In genomic region chr3:183306798-183307671, GRCh38 we compare ENCODE assay signal across 8 cellular contexts.
DNase-seq lines count a peak whose midpoint lies in the region; ATAC-seq lines count a peak whose summit lies in the region.

No MANE protein-coding gene starts in this region.

- ATAC-seq in GM18907 (IDR thresholded peaks at IDR 0.05; ENCODE audit: unreplicated experiment) (peak; percentile 81), HG03196 (IDR thresholded peaks at IDR 0.05; ENCODE audit: unreplicated experiment) (peak; percentile 69), HG03460 (IDR thresholded peaks at IDR 0.05; ENCODE audit: unreplicated experiment) (no peak)
- ATAC-seq in stimulated activated effector memory CD8-positive, alpha-beta T cell treated with anti-CD3 and anti-CD28 coated beads, Interleukin-12 subunit alpha, Interleukin-12 subunit beta, amount 100 ng/mL, for 72 hours: peak; percentile 98

- H3K27ac Mint-ChIP-seq in stimulated activated effector memory CD8-positive, alpha-beta T cell treated with anti-CD3 and anti-CD28 coated beads, Interleukin-12 subunit alpha, Interleukin-12 subunit beta, amount 100 ng/mL, for 72 hours: peak overlapping the region; percentile 4

- H3K4me3 Mint-ChIP-seq in stimulated activated effector memory CD8-positive, alpha-beta T cell treated with anti-CD3 and anti-CD28 coated beads, Interleukin-12 subunit alpha, Interleukin-12 subunit beta, amount 100 ng/mL, for 72 hours: no peak overlapping the region

- DNase-seq in SKM-1 treated with dmso at 0.1 percent for 144 hours (lab: John Stamatoyannopoulos, UW; ENCODE audit: unreplicated experiment) (peak; percentile 99), cerebellar cortex (ENCODE audit: low spot score) (peak; percentile 28), medulla oblongata (ENCODE audit: extremely low spot score) (peak; percentile 91), hepatic stellate cell (ENCODE audit: low spot score) (no peak)
- peak in 1 of 2 donors; percentile 6 for DNase-seq in stimulated activated effector memory CD8-positive, alpha-beta T cell treated with anti-CD3 and anti-CD28 coated beads, Interleukin-12 subunit alpha, Interleukin-12 subunit beta, amount 100 ng/mL, for 72 hours (ENCODE audit: low spot score in 2 of 2)

- no peaks in the 10 kb centered on the region for H3K9me3 Mint-ChIP-seq in stimulated activated effector memory CD8-positive, alpha-beta T cell treated with anti-CD3 and anti-CD28 coated beads, Interleukin-12 subunit alpha, Interleukin-12 subunit beta, amount 100 ng/mL, for 72 hours

- peaks cover 29% of the 10 kb centered on the region for H3K4me1 Mint-ChIP-seq in stimulated activated effector memory CD8-positive, alpha-beta T cell treated with anti-CD3 and anti-CD28 coated beads, Interleukin-12 subunit alpha, Interleukin-12 subunit beta, amount 100 ng/mL, for 72 hours

- peaks cover 8% of the 10 kb centered on the region for H3K36me3 Mint-ChIP-seq in stimulated activated effector memory CD8-positive, alpha-beta T cell treated with anti-CD3 and anti-CD28 coated beads, Interleukin-12 subunit alpha, Interleukin-12 subunit beta, amount 100 ng/mL, for 72 hours
